1 cellular context compared by ENCODE assay signal in genomic region chr14:65618996-65619395, GRCh38.
TF ChIP-seq lines count a peak whose summit lies in the region.

No MANE protein-coding gene starts in this region.

TF ChIP-seq in GM12878, 131 proteins besides CTCF, POLR2A, EP300 and RAD21:
- TF ChIP-seq FOXM1 (IDR thresholded peaks at IDR 0.05; ENCODE audit: low read depth, low read length) (no peak), NFYA (IDR thresholded peaks at IDR 0.05; ENCODE audit: borderline replicate concordance, low read depth, low read length) (no peak), NR2F1 (conservative IDR thresholded peaks at IDR 0.05) (no peak), PRDM15 (CRISPR knock-in tag; IDR thresholded peaks at IDR 0.05) (no peak), MXI1 (IDR thresholded peaks at IDR 0.05; ENCODE audit: low read depth, low read length) (no peak), KLF5 (IDR thresholded peaks at IDR 0.05; ENCODE audit: partially characterized antibody) (no peak), IKZF1 (conservative IDR thresholded peaks at IDR 0.05) (no peak), MTA3 (IDR thresholded peaks at IDR 0.05; ENCODE audit: borderline replicate concordance, low read length) (no peak), CBX3 (IDR thresholded peaks at IDR 0.05; ENCODE audit: borderline replicate concordance, low read depth) (no peak), RB1 (IDR thresholded peaks at IDR 0.05; ENCODE audit: borderline replicate concordance) (no peak), ZNF687 (IDR thresholded peaks at IDR 0.05) (no peak)
